36 cellular contexts compared by ENCODE assay signal in genomic region chr5:76755779-76756637, GRCh38.
"Had no signal": no experiment of that assay in that cellular context is flagged by ENCODE, and none has a peak within 500 bp of the region (broad histone marks: within the 10 kb centered on the region; RNA-seq: fewer than 3 reads in every experiment).

No MANE protein-coding gene starts in this region.

- H3K4me1 ChIP-seq: colonic mucosa, esophagus squamous epithelium, heart right ventricle, left lung, thyroid gland, upper lobe of right lung had no signal

- H3K27me3 ChIP-seq: colonic mucosa, esophagus squamous epithelium, left lung, neutrophil, thyroid gland, upper lobe of right lung had no signal

- DNase-seq: activated CD4-positive, alpha-beta memory T cell treated with anti-CD3 and anti-CD28 coated beads for 36 hours; activated CD4-positive, alpha-beta T cell treated with anti-CD3 and anti-CD28 coated beads, Interleukin-2, amount 10 ng/mL, durations not matched to agents 24 days and 14 days; activated CD8-positive, alpha-beta memory T cell treated with anti-CD3 and anti-CD28 coated beads, Interleukin-2, amount 10 ng/mL, durations not matched to agents 7 days and 5 days; activated effector memory CD4-positive, alpha-beta T cell treated with Interleukin-2 at 50 U/mL for 16 hours; activated naive CD4-positive, alpha-beta T cell treated with Interleukin-2 at 50 U/mL for 16 hours; activated T-cell treated with anti-CD3 and anti-CD28 coated beads for 4 hours; activated T-cell treated with anti-CD3 and anti-CD28 coated beads, Interleukin-2, amount 50 U/mL, for 72 hours; anterior cingulate cortex; colonic mucosa; effector CD8-positive, alpha-beta T cell; esophagus squamous epithelium; foreskin melanocyte; heart right ventricle; left lung; mesendoderm; natural killer cell; stimulated activated CD4-positive, alpha-beta T cell treated with anti-CD3 and anti-CD28 coated beads, Interleukin-12 subunit alpha, Interleukin-12 subunit beta, amount 100 ng/mL, for 4 hours; stimulated activated CD4-positive, alpha-beta T cell treated with anti-CD3 and anti-CD28 coated beads, Interleukin-4, amount 100 ng/mL, for 1 hour; stimulated activated naive CD8-positive, alpha-beta T cell treated with anti-CD3 and anti-CD28 coated beads, Interleukin-15, amount 100 ng/mL, for 72 hours; substantia nigra; T-helper 17 cell; T1000; thyroid gland; upper lobe of right lung; WERI-Rb-1 had no signal

- H3K27ac Mint-ChIP-seq: activated CD4-positive, alpha-beta memory T cell treated with anti-CD3 and anti-CD28 coated beads for 36 hours; activated CD4-positive, alpha-beta T cell treated with anti-CD3 and anti-CD28 coated beads, Interleukin-2, amount 10 ng/mL, durations not matched to agents 24 days and 14 days; activated CD8-positive, alpha-beta memory T cell treated with anti-CD3 and anti-CD28 coated beads, Interleukin-2, amount 10 ng/mL, durations not matched to agents 7 days and 5 days; activated naive CD8-positive, alpha-beta T cell; activated T-cell treated with anti-CD3 and anti-CD28 coated beads, Interleukin-2, amount 50 U/mL, for 72 hours; natural killer cell; stimulated activated effector memory CD8-positive, alpha-beta T cell treated with anti-CD3 and anti-CD28 coated beads, Interleukin-12 subunit alpha, Interleukin-12 subunit beta, amount 100 ng/mL, for 72 hours; T-helper 17 cell had no signal

- H3K9me3 Mint-ChIP-seq: activated CD4-positive, alpha-beta memory T cell treated with anti-CD3 and anti-CD28 coated beads for 36 hours; activated CD4-positive, alpha-beta T cell treated with anti-CD3 and anti-CD28 coated beads, Interleukin-2, amount 10 ng/mL, durations not matched to agents 24 days and 14 days; activated T-cell treated with anti-CD3 and anti-CD28 coated beads, Interleukin-2, amount 50 U/mL, for 72 hours; central memory CD8-positive, alpha-beta T cell; natural killer cell; stimulated activated effector memory CD8-positive, alpha-beta T cell treated with anti-CD3 and anti-CD28 coated beads, Interleukin-12 subunit alpha, Interleukin-12 subunit beta, amount 100 ng/mL, for 72 hours; stimulated activated naive CD8-positive, alpha-beta T cell treated with anti-CD3 and anti-CD28 coated beads, Interleukin-15, amount 100 ng/mL, for 72 hours had no signal

- H3K4me1 Mint-ChIP-seq: activated CD4-positive, alpha-beta T cell treated with anti-CD3 and anti-CD28 coated beads, Interleukin-2, amount 10 ng/mL, durations not matched to agents 24 days and 14 days; activated CD8-positive, alpha-beta memory T cell treated with anti-CD3 and anti-CD28 coated beads, Interleukin-2, amount 10 ng/mL, durations not matched to agents 7 days and 5 days; stimulated activated effector memory CD8-positive, alpha-beta T cell treated with anti-CD3 and anti-CD28 coated beads, Interleukin-12 subunit alpha, Interleukin-12 subunit beta, amount 100 ng/mL, for 72 hours; stimulated activated naive CD8-positive, alpha-beta T cell treated with anti-CD3 and anti-CD28 coated beads, Interleukin-15, amount 100 ng/mL, for 72 hours; T-helper 17 cell had no signal

- H3K4me3 ChIP-seq: colonic mucosa, esophagus squamous epithelium, heart right ventricle, left lung, lung, skin epidermis, thyroid gland, upper lobe of right lung had no signal

- H3K4me3 Mint-ChIP-seq: activated CD4-positive, alpha-beta memory T cell treated with anti-CD3 and anti-CD28 coated beads for 36 hours; activated CD4-positive, alpha-beta T cell treated with anti-CD3 and anti-CD28 coated beads, Interleukin-2, amount 10 ng/mL, durations not matched to agents 24 days and 14 days; activated CD8-positive, alpha-beta memory T cell treated with anti-CD3 and anti-CD28 coated beads, Interleukin-2, amount 10 ng/mL, durations not matched to agents 7 days and 5 days; activated naive CD8-positive, alpha-beta T cell; activated T-cell treated with anti-CD3 and anti-CD28 coated beads, Interleukin-2, amount 50 U/mL, for 72 hours; central memory CD8-positive, alpha-beta T cell; natural killer cell; stimulated activated effector memory CD8-positive, alpha-beta T cell treated with anti-CD3 and anti-CD28 coated beads, Interleukin-12 subunit alpha, Interleukin-12 subunit beta, amount 100 ng/mL, for 72 hours; stimulated activated naive CD8-positive, alpha-beta T cell treated with anti-CD3 and anti-CD28 coated beads, Interleukin-15, amount 100 ng/mL, for 72 hours; T-helper 17 cell had no signal

- H3K9me3 ChIP-seq: colonic mucosa, esophagus squamous epithelium, heart right ventricle, left lung, neutrophil, thyroid gland, upper lobe of right lung had no signal

- FAIRE-seq: bronchial epithelial cell, endometrium had no signal

- H3K36me3 Mint-ChIP-seq: activated CD4-positive, alpha-beta memory T cell treated with anti-CD3 and anti-CD28 coated beads for 36 hours; activated CD8-positive, alpha-beta memory T cell treated with anti-CD3 and anti-CD28 coated beads, Interleukin-2, amount 10 ng/mL, durations not matched to agents 7 days and 5 days; activated naive CD8-positive, alpha-beta T cell; natural killer cell; stimulated activated effector memory CD8-positive, alpha-beta T cell treated with anti-CD3 and anti-CD28 coated beads, Interleukin-12 subunit alpha, Interleukin-12 subunit beta, amount 100 ng/mL, for 72 hours had no signal

- H3K27ac ChIP-seq: colonic mucosa, epithelial cell of prostate, esophagus squamous epithelium, heart right ventricle, left lung, neutrophil, skin epidermis, thyroid gland, upper lobe of right lung, WERI-Rb-1 had no signal

- H3K27me3 Mint-ChIP-seq: activated CD4-positive, alpha-beta memory T cell treated with anti-CD3 and anti-CD28 coated beads for 36 hours; activated CD8-positive, alpha-beta memory T cell treated with anti-CD3 and anti-CD28 coated beads, Interleukin-2, amount 10 ng/mL, durations not matched to agents 7 days and 5 days; central memory CD8-positive, alpha-beta T cell had no signal

- ATAC-seq: activated CD4-positive, CD25-positive, alpha-beta regulatory T cell treated with anti-CD3 and anti-CD28 coated beads, Interleukin-2, amount 50 U/mL, for 24 hours; activated CD8-positive, alpha-beta memory T cell treated with anti-CD3 and anti-CD28 coated beads, Interleukin-2, amount 10 ng/mL, durations not matched to agents 7 days and 5 days; activated T-cell treated with anti-CD3 and anti-CD28 coated beads, Interleukin-2, amount 50 U/mL, for 72 hours; heart right ventricle; left lung; natural killer cell; sciatic nerve; stimulated activated effector memory CD8-positive, alpha-beta T cell treated with anti-CD3 and anti-CD28 coated beads, Interleukin-12 subunit alpha, Interleukin-12 subunit beta, amount 100 ng/mL, for 72 hours; stimulated activated naive CD8-positive, alpha-beta T cell treated with anti-CD3 and anti-CD28 coated beads, Interleukin-15, amount 100 ng/mL, for 72 hours; T-helper 17 cell; upper lobe of right lung had no signal

- H3K36me3 ChIP-seq: colonic mucosa, esophagus squamous epithelium, heart right ventricle, left lung, neutrophil, thyroid gland, upper lobe of right lung, WERI-Rb-1 had no signal
